In the genomic region with DNA sequence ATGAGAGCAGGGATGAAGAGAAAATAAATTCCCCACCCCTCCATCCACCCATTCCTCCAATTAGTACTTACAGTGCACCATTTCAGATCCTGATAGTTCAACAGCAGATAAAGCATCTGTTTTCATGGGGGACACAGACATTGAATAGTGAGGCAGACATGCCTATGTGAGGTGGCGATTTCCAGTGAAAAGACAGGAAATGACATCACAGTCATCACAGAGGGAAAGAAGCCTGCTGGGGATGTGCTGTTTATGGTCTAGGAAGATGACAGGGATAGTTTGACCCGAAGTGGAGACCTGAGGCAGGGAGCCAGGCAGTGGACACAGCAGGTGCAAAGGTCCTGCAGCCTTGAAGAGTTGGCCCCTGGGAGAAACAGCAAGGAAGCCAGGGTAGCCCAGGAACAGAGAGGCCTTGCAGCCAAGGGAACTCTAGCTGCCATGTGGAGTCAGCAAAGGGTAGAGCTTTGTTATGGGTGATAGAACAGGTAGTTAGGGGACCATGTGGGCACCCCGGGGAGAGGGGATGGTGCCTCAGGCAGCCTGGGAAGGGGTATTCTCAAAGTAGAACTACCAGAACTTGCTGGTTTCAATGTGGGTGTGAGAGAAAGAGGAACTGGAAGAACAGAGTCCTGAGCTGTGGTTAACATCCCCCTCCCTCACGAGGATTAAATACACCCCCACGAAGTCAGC, we compare ENCODE assay signal across 10 cellular contexts.
DNase-seq lines count a peak whose midpoint lies in the region; ATAC-seq, FAIRE-seq and TF ChIP-seq lines count a peak whose summit lies in the region.
"Had no signal": no experiment of that assay in that cellular context is flagged by ENCODE, and none has a peak within 500 bp of the region (broad histone marks: within the 10 kb centered on the region; RNA-seq: fewer than 3 reads in every experiment).

No MANE protein-coding gene starts in this region.

- no peaks in the 10 kb centered on the region for H3K36me3 ChIP-seq in endothelial cell of umbilical vein (ENCODE audit: control insufficient read depth in 2 of 2, extremely low read depth in 1 of 2, insufficient read depth in 2 of 2, low read length in 2 of 2)
- H3K36me3 ChIP-seq in PC-9 (ENCODE audit: low read depth) = no peaks in the 10 kb centered on the region
- no peaks in the 10 kb centered on the region for H3K36me3 ChIP-seq in gastroesophageal sphincter
- no peaks in the 10 kb centered on the region for H3K36me3 ChIP-seq in vagina

- H3F3A ChIP-seq in PC-9 (ENCODE audit: insufficient read depth, low read depth) = no peaks in the 10 kb centered on the region

- intact Hi-C loops in endothelial cell of umbilical vein (cut with micrococcal nuclease) = no loop called here
- intact Hi-C loops in left cardiac atrium (cut with DNase I) = no loop called here
- intact Hi-C loops in PC-9 (cut with micrococcal nuclease; ENCODE audit: unreplicated experiment) = no loop called here
- intact Hi-C loops in vagina (cut with DNase I) = no loop called here

- H3K9me3 ChIP-seq in endothelial cell of umbilical vein (replicated peaks; ENCODE audit: control insufficient read depth, insufficient read depth, low read length) (no peaks in the 10 kb centered on the region), PC-9 (ENCODE audit: insufficient read depth, low read depth) (no peaks in the 10 kb centered on the region), gastroesophageal sphincter (no peaks in the 10 kb centered on the region), vagina (no peaks in the 10 kb centered on the region)

- 65 to 71% methylated on average over 3 to 4 of the region's 5 CpGs for WGBS in gastroesophageal sphincter (ENCODE audit: low coverage in 1 of 2), 2 donors

- no peaks in the 10 kb centered on the region for H3K9me1 ChIP-seq in endothelial cell of umbilical vein (replicated peaks; ENCODE audit: control insufficient read depth, extremely low read depth, insufficient read depth, low read length)

- H3K27me3 ChIP-seq in endothelial cell of umbilical vein (ENCODE audit: control insufficient read depth in 2 of 2, insufficient read depth in 2 of 2, low read length in 2 of 2) (no peaks in the 10 kb centered on the region), PC-9 (ENCODE audit: insufficient read depth, low read depth) (no peaks in the 10 kb centered on the region), gastroesophageal sphincter (no peaks in the 10 kb centered on the region), vagina (no peaks in the 10 kb centered on the region)

- CTCF ChIA-PET in endothelial cell of umbilical vein (lab: Charles Lee) = no interaction called here
- CTCF ChIA-PET in PC-9 (lab: Charles Lee) = no interaction called here

- no peak overlapping the region for H2AFZ ChIP-seq in endothelial cell of umbilical vein (ENCODE audit: low read depth, low read length)
- no peak overlapping the region for H2AFZ ChIP-seq in PC-9

- TF ChIP-seq POLR2A in endothelial cell of umbilical vein (IDR thresholded peaks at IDR 0.05; ENCODE audit: low read depth, low read length) (no peak), gastroesophageal sphincter (IDR thresholded peaks at IDR 0.05) (no peak), vagina (IDR thresholded peaks at IDR 0.05) (no peak)

- no peak overlapping the region for H3K4me2 ChIP-seq in endothelial cell of umbilical vein (ENCODE audit: insufficient read depth, low read length)
- H3K4me2 ChIP-seq in PC-9 = no peak overlapping the region

- DNase-seq in endothelial cell of umbilical vein (ENCODE audit: low read depth, low spot score) (peak; percentile 6), left cardiac atrium (no peak), PC-9 (no peak), vagina (ENCODE audit: extremely low spot score in 2 of 2) (no peak)
- DNase-seq: SW 1271 had no signal

- BruUV-seq in endothelial cell of umbilical vein (replicated peaks; lab: Mats Ljungman, UMichigan) = no TSS peak
- BruUV-seq in PC-9 (replicated peaks; lab: Mats Ljungman, UMichigan) = no TSS peak

- TF ChIP-seq EP300 in gastroesophageal sphincter (IDR thresholded peaks at IDR 0.05) = no peak

- POLR2A ChIA-PET in endothelial cell of umbilical vein (lab: Charles Lee) = no interaction called here
- POLR2A ChIA-PET in PC-9 (lab: Charles Lee; ENCODE audit: unreplicated experiment) = no interaction called here

- no peak overlapping the region for H3K27ac ChIP-seq in endothelial cell of umbilical vein (ENCODE audit: insufficient read depth, low read depth, low read length)
- no peak overlapping the region for H3K27ac ChIP-seq in PC-9
- H3K27ac ChIP-seq in gastroesophageal sphincter = no peak overlapping the region
- no peak overlapping the region for H3K27ac ChIP-seq in vagina

- H3K9ac ChIP-seq in endothelial cell of umbilical vein (replicated peaks; ENCODE audit: extremely low read depth, insufficient read depth, low read length) = no peak overlapping the region

- H3K79me2 ChIP-seq in endothelial cell of umbilical vein (ENCODE audit: control insufficient read depth, insufficient read depth, low read length) (no peaks in the 10 kb centered on the region), PC-9 (ENCODE audit: low read depth) (no peaks in the 10 kb centered on the region)

- dilution Hi-C loops in endothelial cell of umbilical vein (cut with MboI; ENCODE audit: extremely low pct_ligation_motif_present, low sequenced_read_pairs) = no loop called here

- H3K4me3 ChIP-seq in endothelial cell of umbilical vein (replicated peaks in 1 of 3; ENCODE audit: insufficient read depth in 1 of 3, low read depth in 1 of 3, low read length in 3 of 3) (no peak overlapping the region), PC-9 (no peak overlapping the region), gastroesophageal sphincter (no peak overlapping the region), vagina (no peak overlapping the region)

- FAIRE-seq in endothelial cell of umbilical vein (lab: Jason Lieb, UNC) = no peak
- FAIRE-seq: H1 had no signal

- no peaks in the 10 kb centered on the region for H3K4me1 ChIP-seq in endothelial cell of umbilical vein (ENCODE audit: control insufficient read depth, extremely low read depth, insufficient read depth, low read length)
- no peaks in the 10 kb centered on the region for H3K4me1 ChIP-seq in PC-9 (replicated peaks; ENCODE audit: insufficient read depth)
- H3K4me1 ChIP-seq in gastroesophageal sphincter = no peaks in the 10 kb centered on the region
- H3K4me1 ChIP-seq in vagina = peaks cover 6% of the 10 kb centered on the region

- no peaks in the 10 kb centered on the region for H3K9me2 ChIP-seq in PC-9 (ENCODE audit: insufficient read depth)

- ATAC-seq in GM18511 (IDR thresholded peaks at IDR 0.05; ENCODE audit: unreplicated experiment) (peak; percentile 74), GM21423 (IDR thresholded peaks at IDR 0.05; ENCODE audit: unreplicated experiment) (peak; percentile 62), HG03432 (IDR thresholded peaks at IDR 0.05; ENCODE audit: unreplicated experiment) (peak; percentile 78), left cardiac atrium (no peak), gastroesophageal sphincter (no peak)

- no peaks in the 10 kb centered on the region for H4K20me1 ChIP-seq in endothelial cell of umbilical vein (replicated peaks; ENCODE audit: control insufficient read depth, extremely low read depth, insufficient read depth, low read length)
- no peaks in the 10 kb centered on the region for H4K20me1 ChIP-seq in PC-9 (ENCODE audit: insufficient read depth)

- TF ChIP-seq CTCF in endothelial cell of umbilical vein (IDR thresholded peaks at IDR 0.05; ENCODE audit: extremely low read depth in 1 of 2, insufficient read depth in 1 of 2, low read depth in 1 of 2, low read length in 2 of 2) (no peak), PC-9 (conservative IDR thresholded peaks at IDR 0.05) (no peak), gastroesophageal sphincter (IDR thresholded peaks at IDR 0.05) (no peak), vagina (IDR thresholded peaks at IDR 0.05) (no peak)

TF ChIP-seq in endothelial cell of umbilical vein, 7 proteins besides CTCF, POLR2A, EP300 and RAD21:
- TF ChIP-seq GATA2 (IDR thresholded peaks at IDR 0.05; ENCODE audit: insufficient read depth, insufficient read length, low read depth, low read length) = no peak
- TF ChIP-seq, protein P1, sequence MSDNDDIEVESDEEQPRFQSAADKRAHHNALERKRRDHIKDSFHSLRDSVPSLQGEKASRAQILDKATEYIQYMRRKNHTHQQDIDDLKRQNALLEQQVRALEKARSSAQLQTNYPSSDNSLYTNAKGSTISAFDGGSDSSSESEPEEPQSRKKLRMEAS (IDR thresholded peaks at IDR 0.05; ENCODE audit: insufficient read depth, insufficient read length) = no peak

Comparison
In these comparisons a context has a peak if more than half of its experiments do, and no peak if none do; other contexts are left out.
1. ATAC-seq: peak in GM18511 (single experiment), GM21423 (single experiment) and HG03432 (single experiment); none in left cardiac atrium (0 of 2) and gastroesophageal sphincter (single experiment).